20 cellular contexts compared by ENCODE assay signal in the genomic region with DNA sequence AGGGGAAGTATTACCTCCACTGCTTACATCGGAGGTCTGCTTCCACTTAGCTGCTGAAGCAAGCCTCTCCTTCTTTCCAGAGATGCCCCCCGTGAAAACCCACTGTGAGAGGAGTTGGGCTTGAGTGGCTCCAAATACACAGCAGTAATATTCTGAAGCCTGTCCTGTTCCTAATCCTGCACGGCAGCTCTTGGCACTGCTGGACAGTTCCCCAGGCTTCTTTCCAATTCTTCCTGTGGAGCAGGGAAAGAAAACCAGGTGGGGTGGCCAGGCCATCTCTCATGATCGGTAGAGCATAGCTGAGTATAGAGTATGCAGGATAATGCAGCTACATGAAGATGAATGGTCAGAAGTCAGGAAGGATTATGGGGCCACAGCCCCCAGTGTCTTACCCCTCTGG.
DNase-seq lines count a peak whose midpoint lies in the region; ATAC-seq and TF ChIP-seq lines count a peak whose summit lies in the region.
"Had no signal": no experiment of that assay in that cellular context is flagged by ENCODE, and none has a peak within 500 bp of the region (broad histone marks: within the 10 kb centered on the region; RNA-seq: fewer than 3 reads in every experiment).

No MANE protein-coding gene starts in this region.

- peaks cover 0 to 2% of the 10 kb centered on the region in 2 experiments for H3K36me3 ChIP-seq in SK-N-SH (replicated peaks in 1 of 2; ENCODE audit: control insufficient read depth in 1 of 2, insufficient read depth in 2 of 2, low read length in 1 of 2)
- H3K36me3 ChIP-seq: Peyer's patch had no signal

- POLR2A ChIA-PET in SK-N-SH (lab: Yijun Ruan, JAX): no interaction called here

- TF ChIP-seq CTCF in SK-N-SH (IDR thresholded peaks at IDR 0.05): no peak
- no peak for TF ChIP-seq CTCF in VCaP (conservative IDR thresholded peaks at IDR 0.05)
- TF ChIP-seq CTCF in epithelial cell of esophagus (IDR thresholded peaks at IDR 0.05; ENCODE audit: insufficient read depth, low read depth, low read length, missing control alignments): no peak

- H3K4me2 ChIP-seq in SK-N-SH: no peak overlapping the region

- no peaks in the 10 kb centered on the region for H3K27me3 ChIP-seq in SK-N-SH (ENCODE audit: insufficient read depth)
- H3K27me3 ChIP-seq: Peyer's patch had no signal

- WGBS in SK-N-SH (ENCODE audit: low lambda C conversion rate): 61% methylated on average over 4 of the region's 4 CpGs

- H3K9me2 ChIP-seq in SK-N-SH: no peaks in the 10 kb centered on the region

- no peak for TF ChIP-seq EP300 in SK-N-SH (IDR thresholded peaks at IDR 0.05; ENCODE audit: borderline replicate concordance in 1 of 2, low read depth in 1 of 2, low read length in 1 of 2)

- H3K4me1 ChIP-seq in SK-N-SH (ENCODE audit: control insufficient read depth in 1 of 2, insufficient read depth in 2 of 2, low read depth in 1 of 2, low read length in 1 of 2): peaks cover 0 to 8% of the 10 kb centered on the region in 2 experiments; a peak in 1 of 4 replicates
- H3K4me1 ChIP-seq: Peyer's patch had no signal

- H2AFZ ChIP-seq in SK-N-SH (ENCODE audit: low read depth): no peak overlapping the region

- H3K27ac ChIP-seq in SK-N-SH (ENCODE audit: low read depth in 2 of 2, low read length in 1 of 2) (peak overlapping the region in 1 of 2 experiments; percentile 28; a peak in 1 of 4 replicates), VCaP (peak overlapping the region; percentile 63)
- H3K27ac ChIP-seq: Peyer's patch had no signal

- H3F3A ChIP-seq in SK-N-SH (replicated peaks; ENCODE audit: insufficient read depth): no peaks in the 10 kb centered on the region

- DNase-seq in SK-N-SH (no peak), G401 (ENCODE audit: low spot score) (peak; percentile 96), epithelial cell of esophagus (ENCODE audit: low read depth) (peak; percentile 13), activated gamma-delta T cell (lab: John Stamatoyannopoulos, UW) (no peak), RPMI8226 (no peak)
- DNase-seq: 8988T; GF-D8; HFFc6; NCI-H1092; NCI-H1436; NCI-H187 treated with DMSO at 0.1 percent for 48 hours; NCI-H2107; NCI-H446 treated with DMSO at 0.1 percent for 48 hours; NCI-H526 treated with DMSO at 0.1 percent for 48 hours; NK-92 treated with Interleukin-12 subunit alpha and Interleukin-12 subunit beta, amount 100 ng/mL, for 24 hours; Peyer's patch had no signal

- H4K20me1 ChIP-seq in SK-N-SH (ENCODE audit: insufficient read depth): no peaks in the 10 kb centered on the region

- no peak for TF ChIP-seq RAD21 in SK-N-SH (IDR thresholded peaks at IDR 0.05; ENCODE audit: low read length)

- in situ Hi-C loops in G401 (cut with HindIII; ENCODE audit: low sequenced_read_pairs): no loop called here

- no peaks in the 10 kb centered on the region for H3K79me2 ChIP-seq in SK-N-SH (ENCODE audit: insufficient read depth)

- no peak for ATAC-seq in SK-N-SH treated with all-trans-retinoic acid at 6 μM for 48 hours
- ATAC-seq in GM19452 (IDR thresholded peaks at IDR 0.05; ENCODE audit: unreplicated experiment): no peak
- ATAC-seq: K562 had no signal

- H3K4me3 ChIP-seq in SK-N-SH (ENCODE audit: low read depth in 2 of 2, low read length in 1 of 2): no peak overlapping the region
- H3K4me3 ChIP-seq in epithelial cell of esophagus (ENCODE audit: low read length): no peak overlapping the region
- H3K4me3 ChIP-seq: K562, Peyer's patch had no signal

- H3K9me3 ChIP-seq in SK-N-SH: no peaks in the 10 kb centered on the region

- CTCF ChIA-PET in SK-N-SH (lab: Yijun Ruan, JAX): interaction anchor here (0.7 to 1.5 kb wide), 3 partner anchors 9 to 479 kb away, joined by 3 to 4 read pairs (median 3); no protein-coding TSS in a partner anchor

- no peak overlapping the region for H3K9ac ChIP-seq in SK-N-SH

TF ChIP-seq in SK-N-SH, 30 proteins besides CTCF, POLR2A, EP300 and RAD21:
- TF ChIP-seq, protein P1, sequence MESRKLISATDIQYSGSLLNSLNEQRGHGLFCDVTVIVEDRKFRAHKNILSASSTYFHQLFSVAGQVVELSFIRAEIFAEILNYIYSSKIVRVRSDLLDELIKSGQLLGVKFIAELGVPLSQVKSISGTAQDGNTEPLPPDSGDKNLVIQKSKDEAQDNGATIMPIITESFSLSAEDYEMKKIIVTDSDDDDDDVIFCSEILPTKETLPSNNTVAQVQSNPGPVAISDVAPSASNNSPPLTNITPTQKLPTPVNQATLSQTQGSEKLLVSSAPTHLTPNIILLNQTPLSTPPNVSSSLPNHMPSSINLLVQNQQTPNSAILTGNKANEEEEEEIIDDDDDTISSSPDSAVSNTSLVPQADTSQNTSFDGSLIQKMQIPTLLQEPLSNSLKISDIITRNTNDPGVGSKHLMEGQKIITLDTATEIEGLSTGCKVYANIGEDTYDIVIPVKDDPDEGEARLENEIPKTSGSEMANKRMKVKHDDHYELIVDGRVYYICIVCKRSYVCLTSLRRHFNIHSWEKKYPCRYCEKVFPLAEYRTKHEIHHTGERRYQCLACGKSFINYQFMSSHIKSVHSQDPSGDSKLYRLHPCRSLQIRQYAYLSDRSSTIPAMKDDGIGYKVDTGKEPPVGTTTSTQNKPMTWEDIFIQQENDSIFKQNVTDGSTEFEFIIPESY (IDR thresholded peaks at IDR 0.05; ENCODE audit: borderline replicate concordance, low read depth): no peak
- TF ChIP-seq, protein P2, sequence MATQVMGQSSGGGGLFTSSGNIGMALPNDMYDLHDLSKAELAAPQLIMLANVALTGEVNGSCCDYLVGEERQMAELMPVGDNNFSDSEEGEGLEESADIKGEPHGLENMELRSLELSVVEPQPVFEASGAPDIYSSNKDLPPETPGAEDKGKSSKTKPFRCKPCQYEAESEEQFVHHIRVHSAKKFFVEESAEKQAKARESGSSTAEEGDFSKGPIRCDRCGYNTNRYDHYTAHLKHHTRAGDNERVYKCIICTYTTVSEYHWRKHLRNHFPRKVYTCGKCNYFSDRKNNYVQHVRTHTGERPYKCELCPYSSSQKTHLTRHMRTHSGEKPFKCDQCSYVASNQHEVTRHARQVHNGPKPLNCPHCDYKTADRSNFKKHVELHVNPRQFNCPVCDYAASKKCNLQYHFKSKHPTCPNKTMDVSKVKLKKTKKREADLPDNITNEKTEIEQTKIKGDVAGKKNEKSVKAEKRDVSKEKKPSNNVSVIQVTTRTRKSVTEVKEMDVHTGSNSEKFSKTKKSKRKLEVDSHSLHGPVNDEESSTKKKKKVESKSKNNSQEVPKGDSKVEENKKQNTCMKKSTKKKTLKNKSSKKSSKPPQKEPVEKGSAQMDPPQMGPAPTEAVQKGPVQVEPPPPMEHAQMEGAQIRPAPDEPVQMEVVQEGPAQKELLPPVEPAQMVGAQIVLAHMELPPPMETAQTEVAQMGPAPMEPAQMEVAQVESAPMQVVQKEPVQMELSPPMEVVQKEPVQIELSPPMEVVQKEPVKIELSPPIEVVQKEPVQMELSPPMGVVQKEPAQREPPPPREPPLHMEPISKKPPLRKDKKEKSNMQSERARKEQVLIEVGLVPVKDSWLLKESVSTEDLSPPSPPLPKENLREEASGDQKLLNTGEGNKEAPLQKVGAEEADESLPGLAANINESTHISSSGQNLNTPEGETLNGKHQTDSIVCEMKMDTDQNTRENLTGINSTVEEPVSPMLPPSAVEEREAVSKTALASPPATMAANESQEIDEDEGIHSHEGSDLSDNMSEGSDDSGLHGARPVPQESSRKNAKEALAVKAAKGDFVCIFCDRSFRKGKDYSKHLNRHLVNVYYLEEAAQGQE (IDR thresholded peaks at IDR 0.05; ENCODE audit: low read depth, low read length): peak; percentile 88; the same call in 1 of the 2 replicates

TF ChIP-seq in SK-N-SH treated with all-trans-retinoic acid at 6 μM for 48 hours, 23 proteins besides CTCF, POLR2A, EP300 and RAD21:
- TF ChIP-seq TOX (CRISPR knock-in tag; IDR thresholded peaks at IDR 0.05; ENCODE audit: borderline replicate concordance) (no peak), OSR1 (CRISPR knock-in tag; IDR thresholded peaks at IDR 0.05) (no peak), CSDC2 (CRISPR knock-in tag; IDR thresholded peaks at IDR 0.05) (no peak), SNAI2 (CRISPR knock-in tag; IDR thresholded peaks at IDR 0.05) (no peak), ZNF565 (CRISPR knock-in tag; conservative IDR thresholded peaks at IDR 0.05; ENCODE audit: low read depth) (no peak), ZNF8 (CRISPR knock-in tag; IDR thresholded peaks at IDR 0.05) (no peak)
- TF ChIP-seq, protein P3, sequence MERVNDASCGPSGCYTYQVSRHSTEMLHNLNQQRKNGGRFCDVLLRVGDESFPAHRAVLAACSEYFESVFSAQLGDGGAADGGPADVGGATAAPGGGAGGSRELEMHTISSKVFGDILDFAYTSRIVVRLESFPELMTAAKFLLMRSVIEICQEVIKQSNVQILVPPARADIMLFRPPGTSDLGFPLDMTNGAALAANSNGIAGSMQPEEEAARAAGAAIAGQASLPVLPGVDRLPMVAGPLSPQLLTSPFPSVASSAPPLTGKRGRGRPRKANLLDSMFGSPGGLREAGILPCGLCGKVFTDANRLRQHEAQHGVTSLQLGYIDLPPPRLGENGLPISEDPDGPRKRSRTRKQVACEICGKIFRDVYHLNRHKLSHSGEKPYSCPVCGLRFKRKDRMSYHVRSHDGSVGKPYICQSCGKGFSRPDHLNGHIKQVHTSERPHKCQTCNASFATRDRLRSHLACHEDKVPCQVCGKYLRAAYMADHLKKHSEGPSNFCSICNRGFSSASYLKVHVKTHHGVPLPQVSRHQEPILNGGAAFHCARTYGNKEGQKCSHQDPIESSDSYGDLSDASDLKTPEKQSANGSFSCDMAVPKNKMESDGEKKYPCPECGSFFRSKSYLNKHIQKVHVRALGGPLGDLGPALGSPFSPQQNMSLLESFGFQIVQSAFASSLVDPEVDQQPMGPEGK (CRISPR knock-in tag; IDR thresholded peaks at IDR 0.05; ENCODE audit: borderline replicate concordance): no peak

Comparison
In these comparisons a context has a peak if more than half of its experiments do, and no peak if none do; other contexts are left out.
1. DNase-seq: peak in G401 (single experiment) and epithelial cell of esophagus (single experiment); none in SK-N-SH (single experiment), activated gamma-delta T cell (single experiment) and RPMI8226 (single experiment).